In genomic region chr15:68634122-68634482, GRCh38 we compare ENCODE assay signal across 18 cellular contexts. TPM values are rescaled to one million over a fixed set of nuclear protein-coding genes. Genes with fewer than 3 reads are reported as not detected.
"Had no signal": no experiment of that assay in that cellular context is flagged by ENCODE, and none has a peak within 500 bp of the region (broad histone marks: within the 10 kb centered on the region; RNA-seq: fewer than 3 reads in every experiment).

No MANE protein-coding gene starts in this region.

- DNase-seq: esophagus squamous epithelium; foreskin fibroblast; glutamatergic neuron; immature natural killer cell; left lung; lower lobe of right lung; right lobe of liver; stimulated activated CD4-positive, alpha-beta T cell treated with anti-CD3 and anti-CD28 coated beads, Interleukin-4, amount 100 ng/mL, for 24 hours; stimulated activated naive CD8-positive, alpha-beta T cell treated with anti-CD3 and anti-CD28 coated beads, Interleukin-15, amount 100 ng/mL, for 72 hours; trophoblast cell had no signal

- H2AFZ ChIP-seq: parathyroid adenoma had no signal

- H3K9me3 Mint-ChIP-seq: dendritic cell treated with granulocyte-macrophage colony-stimulating factor and Interleukin-4, amounts not matched to agents 40 ng/mL and 50 ng/mL, for 4 days; immature natural killer cell; memory B cell; mesothelial cell of epicardium; natural killer cell treated with Interleukin-12 subunit alpha and Interleukin-12 subunit beta and Interleukin-15 and Interleukin-18, amount 100 ng/mL, for 72 hours; stimulated activated memory B cell treated with anti-CD40 and anti-IgM and Interleukin-4, amounts not matched to agents 10 μg/mL and 1 μg/mL and 100 μg/mL, for 72 hours; stimulated activated naive CD8-positive, alpha-beta T cell treated with anti-CD3 and anti-CD28 coated beads, Interleukin-15, amount 100 ng/mL, for 72 hours had no signal

- H3K36me3 ChIP-seq: esophagus squamous epithelium, gastroesophageal sphincter, left lung, lower lobe of right lung, prostate gland, right lobe of liver had no signal

- ATAC-seq: gastroesophageal sphincter; left lung; lower lobe of right lung; natural killer cell treated with Interleukin-12 subunit alpha and Interleukin-12 subunit beta and Interleukin-15 and Interleukin-18, amount 100 ng/mL, for 72 hours; right lobe of liver; stimulated activated memory B cell treated with anti-CD40 and anti-IgM and Interleukin-4, amounts not matched to agents 10 μg/mL and 1 μg/mL and 100 μg/mL, for 72 hours; stimulated activated naive CD8-positive, alpha-beta T cell treated with anti-CD3 and anti-CD28 coated beads, Interleukin-15, amount 100 ng/mL, for 72 hours had no signal

- H3K27ac ChIP-seq: esophagus squamous epithelium, left lung, lower lobe of right lung, parathyroid adenoma, prostate gland, right lobe of liver had no signal

- H3K9me3 ChIP-seq: esophagus squamous epithelium, gastroesophageal sphincter, left lung, lower lobe of right lung, prostate gland, right lobe of liver had no signal

- H3K27ac Mint-ChIP-seq: dendritic cell treated with granulocyte-macrophage colony-stimulating factor and Interleukin-4, amounts not matched to agents 40 ng/mL and 50 ng/mL, for 4 days; immature natural killer cell; memory B cell; mesothelial cell of epicardium; natural killer cell treated with Interleukin-12 subunit alpha and Interleukin-12 subunit beta and Interleukin-15 and Interleukin-18, amount 100 ng/mL, for 72 hours; stimulated activated memory B cell treated with anti-CD40 and anti-IgM and Interleukin-4, amounts not matched to agents 10 μg/mL and 1 μg/mL and 100 μg/mL, for 72 hours; stimulated activated naive CD8-positive, alpha-beta T cell treated with anti-CD3 and anti-CD28 coated beads, Interleukin-15, amount 100 ng/mL, for 72 hours had no signal

- H3K79me2 ChIP-seq: parathyroid adenoma had no signal

- H3K36me3 Mint-ChIP-seq: immature natural killer cell; memory B cell; mesothelial cell of epicardium; natural killer cell treated with Interleukin-12 subunit alpha and Interleukin-12 subunit beta and Interleukin-15 and Interleukin-18, amount 100 ng/mL, for 72 hours; stimulated activated memory B cell treated with anti-CD40 and anti-IgM and Interleukin-4, amounts not matched to agents 10 μg/mL and 1 μg/mL and 100 μg/mL, for 72 hours had no signal

- H3K4me1 Mint-ChIP-seq: immature natural killer cell; stimulated activated naive CD8-positive, alpha-beta T cell treated with anti-CD3 and anti-CD28 coated beads, Interleukin-15, amount 100 ng/mL, for 72 hours had no signal

- H3K4me3 Mint-ChIP-seq: dendritic cell treated with granulocyte-macrophage colony-stimulating factor and Interleukin-4, amounts not matched to agents 40 ng/mL and 50 ng/mL, for 4 days; immature natural killer cell; memory B cell; mesothelial cell of epicardium; natural killer cell treated with Interleukin-12 subunit alpha and Interleukin-12 subunit beta and Interleukin-15 and Interleukin-18, amount 100 ng/mL, for 72 hours; stimulated activated memory B cell treated with anti-CD40 and anti-IgM and Interleukin-4, amounts not matched to agents 10 μg/mL and 1 μg/mL and 100 μg/mL, for 72 hours; stimulated activated naive CD8-positive, alpha-beta T cell treated with anti-CD3 and anti-CD28 coated beads, Interleukin-15, amount 100 ng/mL, for 72 hours had no signal

- H3K27me3 ChIP-seq: gastroesophageal sphincter, left lung, right lobe of liver had no signal

- H3K4me1 ChIP-seq: parathyroid adenoma, prostate gland, right lobe of liver had no signal

- H3K4me3 ChIP-seq: esophagus squamous epithelium, gastroesophageal sphincter, left lung, lower lobe of right lung, prostate gland, right lobe of liver had no signal

RNA-seq across cellular contexts. Expression of gene CORO2B, which starts 55.3 kb away (rescaled TPM):
- total RNA-seq: natural killer cell treated with Interleukin-12 subunit alpha and Interleukin-12 subunit beta and Interleukin-15 and Interleukin-18, amount 100 ng/mL, for 72 hours had no signal
